Comparison of ENCODE assay signal across 1 cellular context in the genomic region with DNA sequence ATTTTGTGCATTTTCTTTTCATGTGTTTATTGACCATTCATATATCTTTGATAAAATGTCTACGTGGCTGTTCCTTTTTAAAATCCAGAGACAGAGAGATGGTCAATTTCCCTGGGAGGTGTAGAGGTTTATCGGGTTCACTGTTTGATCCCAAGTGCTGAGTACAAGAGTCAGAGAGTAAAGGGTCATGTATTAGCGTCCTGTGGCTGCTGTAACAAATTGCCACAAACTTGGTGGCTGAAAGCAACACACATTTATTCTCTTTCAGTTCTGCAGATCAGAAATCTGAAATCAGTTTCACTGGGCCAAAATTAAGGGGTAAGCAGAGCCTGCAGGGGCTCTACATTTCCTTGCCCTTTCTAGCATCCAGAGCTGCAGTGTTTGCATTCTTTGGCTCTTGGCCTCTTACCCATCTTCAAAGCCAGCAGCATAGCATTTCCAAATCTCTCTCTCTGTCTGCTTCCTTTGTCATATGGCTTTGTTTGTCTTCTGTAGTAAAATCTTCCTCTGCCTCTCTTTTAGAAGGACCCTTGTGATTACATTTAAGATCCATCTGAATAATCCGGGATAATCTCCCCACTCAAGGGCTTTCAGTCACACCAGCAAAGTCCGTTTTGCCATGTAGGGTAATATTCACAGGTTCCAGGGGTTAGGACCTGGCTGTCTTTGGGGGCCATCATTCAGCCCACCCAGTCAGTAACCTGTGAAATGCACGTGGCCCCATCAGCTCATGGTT.
TF ChIP-seq lines count a peak whose summit lies in the region.

No MANE protein-coding gene starts in this region.

TF ChIP-seq in H1, 55 proteins besides CTCF, POLR2A, EP300 and RAD21:
- TF ChIP-seq SIN3A (conservative IDR thresholded peaks at IDR 0.05 in 1 of 2, IDR thresholded peaks at IDR 0.05 in 1 of 2; ENCODE audit: low read depth in 1 of 2, low read length in 2 of 2) (no peak), ZNF274 (IDR thresholded peaks at IDR 0.05; ENCODE audit: borderline replicate concordance, extremely low read depth, low read length) (no peak), SIX5 (IDR thresholded peaks at IDR 0.05; ENCODE audit: low read depth, low read length) (no peak), CTBP2 (IDR thresholded peaks at IDR 0.05; ENCODE audit: borderline replicate concordance, insufficient read depth, insufficient read length, low read length) (no peak), CHD2 (IDR thresholded peaks at IDR 0.05; ENCODE audit: low read length) (no peak), CBX8 (IDR thresholded peaks at IDR 0.05; ENCODE audit: borderline replicate concordance, low read depth, low read length) (no peak)
